8 cellular contexts compared by ENCODE assay signal in the genomic region with DNA sequence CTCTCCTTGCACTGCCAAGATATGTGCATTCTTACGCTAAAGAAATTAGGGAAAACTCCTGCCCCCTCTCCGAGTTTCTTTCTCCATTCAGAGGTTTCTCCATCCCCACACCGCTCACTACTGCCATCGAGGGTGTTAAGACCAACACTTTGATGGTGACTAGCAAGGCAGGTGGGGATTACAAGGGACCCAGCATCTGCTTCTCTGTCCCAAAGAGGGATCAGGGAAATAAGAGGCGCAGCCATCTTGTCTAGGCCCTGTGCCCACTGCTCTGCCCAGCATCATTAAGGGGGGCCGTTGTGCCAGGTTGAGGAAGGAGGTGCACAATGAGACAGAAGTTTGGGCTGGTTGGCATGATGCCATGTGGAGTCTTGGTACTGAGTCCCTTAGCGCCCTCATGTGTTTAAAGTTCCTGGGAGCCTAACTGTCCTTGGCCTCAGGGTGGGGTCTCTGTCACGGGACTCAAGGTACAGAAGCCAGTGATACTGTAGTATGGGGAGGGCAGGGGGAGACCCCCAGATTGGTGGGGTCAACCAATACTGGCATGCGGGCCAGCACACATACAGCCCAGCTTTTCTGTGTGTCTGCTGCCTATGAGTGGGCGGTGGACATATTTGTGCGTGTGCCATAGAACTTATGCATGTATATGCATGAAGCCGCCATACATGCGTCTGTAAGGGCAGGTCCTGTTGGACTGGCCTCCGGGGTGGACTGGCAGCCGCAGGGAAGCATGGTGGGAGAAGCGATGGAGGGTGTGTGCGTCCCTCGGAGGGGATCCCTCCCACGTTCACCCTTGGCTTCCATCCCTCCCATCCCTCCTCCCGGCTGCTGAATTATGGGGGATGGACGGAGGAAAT. TPM values are rescaled to one million over a fixed set of nuclear protein-coding genes. Genes with fewer than 3 reads are reported as not detected.
A peak's percentile ranks its signal among the peaks of the same experiment; 100 is the strongest.
DNase-seq lines count a peak whose midpoint lies in the region; ATAC-seq and TF ChIP-seq lines count a peak whose summit lies in the region.

No MANE protein-coding gene starts in this region.

- TF ChIP-seq CTCF in OCI-LY3 (IDR thresholded peaks at IDR 0.05; ENCODE audit: low read depth, low read length) (peak; percentile 75), breast epithelium (IDR thresholded peaks at IDR 0.05) (no peak)

- 46% methylated on average over 16 of the region's 21 CpGs for WGBS in mesenchymal stem cell

- ATAC-seq in GM21528 (IDR thresholded peaks at IDR 0.05; ENCODE audit: low FRiP score, unreplicated experiment), result peak; percentile 2
- ATAC-seq in HG03025 (IDR thresholded peaks at IDR 0.05; ENCODE audit: low FRiP score, unreplicated experiment), result no peak

- H3K79me2 ChIP-seq in OCI-LY3 (ENCODE audit: low read length), result no peaks in the 10 kb centered on the region

- H3K4me1 ChIP-seq in OCI-LY3 (ENCODE audit: low read length) (peaks cover 31% of the 10 kb centered on the region), breast epithelium (peaks cover 32 to 36% of the 10 kb centered on the region in 2 donors), mesenchymal stem cell (ENCODE audit: control insufficient read depth, insufficient read depth, low read depth, low read length) (peaks cover 59% of the 10 kb centered on the region)

- peak overlapping the region in 1 of 2 experiments; percentile 37 for H3K4ac ChIP-seq in mesenchymal stem cell (ENCODE audit: low read depth in 1 of 2, low read length in 2 of 2)

- no peak for TF ChIP-seq POLR2A in breast epithelium (IDR thresholded peaks at IDR 0.05)

- H3K79me1 ChIP-seq in mesenchymal stem cell (replicated peaks; ENCODE audit: low read length, poor library complexity, severe bottlenecking), result no peaks in the 10 kb centered on the region

- no peak overlapping the region for H3K18ac ChIP-seq in mesenchymal stem cell (ENCODE audit: low read depth in 1 of 2, low read length in 2 of 2)

- H2BK15ac ChIP-seq in mesenchymal stem cell (ENCODE audit: low read depth, poor library complexity, severe bottlenecking), result peak overlapping the region; percentile 21

- H3K27me3 ChIP-seq in OCI-LY3 (ENCODE audit: low read depth, low read length), result peaks cover 21% of the 10 kb centered on the region
- H3K27me3 ChIP-seq in breast epithelium, result peaks cover 16 to 26% of the 10 kb centered on the region in 2 donors
- peaks cover 51 to 52% of the 10 kb centered on the region in 2 experiments for H3K27me3 ChIP-seq in mesenchymal stem cell (ENCODE audit: control insufficient read depth in 1 of 2, insufficient read depth in 1 of 2, low read length in 2 of 2)

- H3K27ac ChIP-seq in OCI-LY3 (ENCODE audit: low read length) (peak overlapping the region; percentile 75), breast epithelium (peak overlapping the region; percentile 94 to 98), mesenchymal stem cell (ENCODE audit: low read length, poor library complexity, severe bottlenecking) (no peak overlapping the region)

- peak overlapping the region; percentile 65 for H4K8ac ChIP-seq in mesenchymal stem cell (ENCODE audit: low read length)

- H3K36me3 ChIP-seq in OCI-LY3 (replicated peaks; ENCODE audit: low read depth, low read length), result peaks cover 3% of the 10 kb centered on the region
- H3K36me3 ChIP-seq in breast epithelium, result no peaks in the 10 kb centered on the region
- peaks cover 0 to 4% of the 10 kb centered on the region in 2 experiments for H3K36me3 ChIP-seq in mesenchymal stem cell (ENCODE audit: control insufficient read depth in 1 of 2, insufficient read depth in 2 of 2, low read depth in 1 of 2, low read length in 2 of 2)

- H3K23ac ChIP-seq in mesenchymal stem cell (ENCODE audit: low read length in 2 of 2), result no peak overlapping the region

- H3K9ac ChIP-seq in OCI-LY3 (ENCODE audit: low read length), result peak overlapping the region; percentile 63
- peak overlapping the region; percentile 81 for H3K9ac ChIP-seq in mesenchymal stem cell (ENCODE audit: low read length)

- H2AK5ac ChIP-seq in mesenchymal stem cell (ENCODE audit: low read length, severe bottlenecking), result no peak overlapping the region

- H2AFZ ChIP-seq in OCI-LY3 (ENCODE audit: low read depth, low read length), result peak overlapping the region; percentile 73
- peak overlapping the region; percentile 44 for H2AFZ ChIP-seq in mesenchymal stem cell (ENCODE audit: low read depth, low read length)

- DNase-seq in DMS 273 (lab: John Stamatoyannopoulos, UW; ENCODE audit: unreplicated experiment) (peak; percentile 88), breast epithelium (ENCODE audit: low spot score in 2 of 2) (peak; percentile 73 to 80), mesenchymal stem cell (peak; percentile 48), NCI-H146 treated with DMSO at 0.1 percent for 48 hours (lab: John Stamatoyannopoulos, UW; ENCODE audit: unreplicated experiment) (no peak)
- no peak for DNase-seq in activated CD4-positive, CD25-positive, alpha-beta regulatory T cell treated with anti-CD3 and anti-CD28 coated beads, Interleukin-2, amount 50 U/mL, for 72 hours

- H4K20me1 ChIP-seq in OCI-LY3 (ENCODE audit: insufficient read depth, low read length), result no peaks in the 10 kb centered on the region

- no peak overlapping the region for H4K91ac ChIP-seq in mesenchymal stem cell (ENCODE audit: low read length)

- intact Hi-C loops in breast epithelium (cut with DNase I; ENCODE audit: low total_unique reads), result no loop called here

- no peaks in the 10 kb centered on the region for H3K9me3 ChIP-seq in OCI-LY3 (ENCODE audit: insufficient read depth, low read length)
- H3K9me3 ChIP-seq in breast epithelium, result no peaks in the 10 kb centered on the region
- no peaks in the 10 kb centered on the region for H3K9me3 ChIP-seq in mesenchymal stem cell (ENCODE audit: control insufficient read depth, low read length)

- peak overlapping the region in 1 of 2 experiments; percentile 0 for H2BK12ac ChIP-seq in mesenchymal stem cell (ENCODE audit: low read length in 2 of 2)

- H3K4me3 ChIP-seq in OCI-LY3 (ENCODE audit: low read length), result peak overlapping the region; percentile 85
- H3K4me3 ChIP-seq in breast epithelium, result peak overlapping the region; percentile 69 to 86 (median 73)
- H3K4me3 ChIP-seq in mesenchymal stem cell (ENCODE audit: insufficient read depth in 1 of 2, low read depth in 1 of 2, low read length in 2 of 2), result peak overlapping the region in 1 of 2 experiments; percentile 84

- H3K4me2 ChIP-seq in OCI-LY3 (ENCODE audit: low read length) (peak overlapping the region; percentile 79), mesenchymal stem cell (ENCODE audit: low read length, poor library complexity, severe bottlenecking) (peak overlapping the region; percentile 62)

- no peak overlapping the region for H2BK120ac ChIP-seq in mesenchymal stem cell (ENCODE audit: low read depth, low read length)

- peak overlapping the region in 1 of 2 experiments; percentile 6 for H3K14ac ChIP-seq in mesenchymal stem cell (ENCODE audit: low read length in 2 of 2)

- no peak overlapping the region for H2BK5ac ChIP-seq in mesenchymal stem cell (ENCODE audit: low read depth, low read length, poor library complexity, severe bottlenecking)

RNA-seq across cellular contexts. Expression of a gene that starts 5.5 kb away (rescaled TPM):
- total RNA-seq in breast epithelium, result 1 to 10 TPM; 1.6 to 7.2 (median 6.6) TPM
- 0.95 TPM for polyA plus RNA-seq in mesenchymal stem cell (2013, experiment 1 of 2)
- polyA plus RNA-seq in mesenchymal stem cell (2013, experiment 2 of 2), result 1.3 TPM

RNA-seq across cellular contexts. Expression of a gene that starts 20.6 kb away (rescaled TPM):
- 10 to 100 TPM in 2 of 3 donors, 1 to 10 TPM in 1; 4.8 to 26.6 (median 23.9) TPM for total RNA-seq in breast epithelium
- 14.2 TPM for polyA plus RNA-seq in mesenchymal stem cell (2013, experiment 1 of 2)
- 14.3 TPM for polyA plus RNA-seq in mesenchymal stem cell (2013, experiment 2 of 2)

RNA-seq across cellular contexts. Expression of a gene that starts 33.0 kb away (rescaled TPM):
- total RNA-seq in breast epithelium, result 100 to 1,000 TPM in 2 of 3 donors, 10 to 100 TPM in 1; 97.8 to 155 (median 109) TPM
- 32.8 TPM for polyA plus RNA-seq in mesenchymal stem cell (2013, experiment 1 of 2)
- 32.9 TPM for polyA plus RNA-seq in mesenchymal stem cell (2013, experiment 2 of 2)

RNA-seq across cellular contexts. Expression of a gene that starts 43.6 kb away (rescaled TPM):
- total RNA-seq in breast epithelium, result 100 to 1,000 TPM in 2 of 3 donors, 10 to 100 TPM in 1; 18.7 to 163 (median 120) TPM
- 0.62 TPM for polyA plus RNA-seq in mesenchymal stem cell (2013, experiment 1 of 2)
- polyA plus RNA-seq in mesenchymal stem cell (2013, experiment 2 of 2), result 0.53 TPM

RNA-seq across cellular contexts. Expression of a gene that starts 50.5 kb away (rescaled TPM):
- total RNA-seq in breast epithelium, result under 1 TPM; 0.16 to 0.66 (median 0.44) TPM
- polyA plus RNA-seq in mesenchymal stem cell (2013, experiment 1 of 2), result not detected
- polyA plus RNA-seq in mesenchymal stem cell (2013, experiment 2 of 2), result not detected

Comparison
In these comparisons a context has a peak if more than half of its experiments do, and no peak if none do; other contexts are left out.
1. DNase-seq: peak in DMS 273 (single experiment), breast epithelium (2 of 2) and mesenchymal stem cell (single experiment); none in activated CD4-positive, CD25-positive, alpha-beta regulatory T cell treated with anti-CD3 and anti-CD28 coated beads, Interleukin-2, amount 50 U/mL, for 72 hours (single experiment) and NCI-H146 treated with DMSO at 0.1 percent for 48 hours (single experiment).